26 cellular contexts compared by ENCODE assay signal in genomic region chr5:9889511-9889910, GRCh38.
"Had no signal": no experiment of that assay in that cellular context is flagged by ENCODE, and none has a peak within 500 bp of the region (broad histone marks: within the 10 kb centered on the region; RNA-seq: fewer than 3 reads in every experiment).

No MANE protein-coding gene starts in this region.

- DNase-seq: colonic mucosa; cortex of kidney; effector CD8-positive, alpha-beta T cell; effector memory CD8-positive, alpha-beta T cell; endodermal cell; erythroblast; foreskin keratinocyte; head of caudate nucleus; heart right ventricle; hippocampal formation; left cardiac atrium; left lung; left ventricle myocardium superior; lower lobe of right lung; mesenchymal stem cell; mucosa of descending colon; naive B cell had no signal

- H3K4me3 Mint-ChIP-seq: dendritic cell treated with granulocyte-macrophage colony-stimulating factor and Interleukin-4, amounts not matched to agents 40 ng/mL and 50 ng/mL, for 4 days; effector memory CD8-positive, alpha-beta T cell; endodermal cell; mesothelial cell of epicardium; naive B cell had no signal

- H3K4me1 Mint-ChIP-seq: mesothelial cell of epicardium, naive B cell had no signal

- H3K4me3 ChIP-seq: colonic mucosa, gastroesophageal sphincter, heart right ventricle, left lung, lower lobe of right lung, mucosa of descending colon had no signal

- FAIRE-seq: endometrium, frontal cortex, islet of Langerhans, keratinocyte had no signal

- ATAC-seq: effector memory CD8-positive, alpha-beta T cell; esophagus mucosa; foreskin keratinocyte; gastroesophageal sphincter; left lung; left ventricle myocardium superior; lower lobe of right lung; mucosa of descending colon had no signal

- H3K27ac Mint-ChIP-seq: dendritic cell treated with granulocyte-macrophage colony-stimulating factor and Interleukin-4, amounts not matched to agents 40 ng/mL and 50 ng/mL, for 4 days; effector memory CD8-positive, alpha-beta T cell; endodermal cell; mesothelial cell of epicardium had no signal

- H3K27me3 ChIP-seq: colonic mucosa, foreskin keratinocyte, gastroesophageal sphincter, left lung had no signal

- H3K9me3 ChIP-seq: colonic mucosa, left lung, lower lobe of right lung, mucosa of descending colon had no signal

- H3K27me3 Mint-ChIP-seq: dendritic cell treated with granulocyte-macrophage colony-stimulating factor and Interleukin-4, amounts not matched to agents 40 ng/mL and 50 ng/mL, for 4 days; effector memory CD8-positive, alpha-beta T cell; naive B cell had no signal

- H3K27ac ChIP-seq: colonic mucosa, epithelial cell of prostate, foreskin keratinocyte, gastroesophageal sphincter, heart right ventricle, left lung, lower lobe of right lung had no signal

- H3K9me3 Mint-ChIP-seq: dendritic cell treated with granulocyte-macrophage colony-stimulating factor and Interleukin-4, amounts not matched to agents 40 ng/mL and 50 ng/mL, for 4 days; mesothelial cell of epicardium had no signal

- H3K36me3 Mint-ChIP-seq: mesothelial cell of epicardium, naive B cell had no signal

- H3K4me1 ChIP-seq: colonic mucosa, foreskin keratinocyte, gastroesophageal sphincter, heart right ventricle, left lung, lower lobe of right lung had no signal

- H3K36me3 ChIP-seq: colonic mucosa, gastroesophageal sphincter, heart right ventricle, left lung, lower lobe of right lung had no signal
